11 cellular contexts compared by ENCODE assay signal in the genomic region with DNA sequence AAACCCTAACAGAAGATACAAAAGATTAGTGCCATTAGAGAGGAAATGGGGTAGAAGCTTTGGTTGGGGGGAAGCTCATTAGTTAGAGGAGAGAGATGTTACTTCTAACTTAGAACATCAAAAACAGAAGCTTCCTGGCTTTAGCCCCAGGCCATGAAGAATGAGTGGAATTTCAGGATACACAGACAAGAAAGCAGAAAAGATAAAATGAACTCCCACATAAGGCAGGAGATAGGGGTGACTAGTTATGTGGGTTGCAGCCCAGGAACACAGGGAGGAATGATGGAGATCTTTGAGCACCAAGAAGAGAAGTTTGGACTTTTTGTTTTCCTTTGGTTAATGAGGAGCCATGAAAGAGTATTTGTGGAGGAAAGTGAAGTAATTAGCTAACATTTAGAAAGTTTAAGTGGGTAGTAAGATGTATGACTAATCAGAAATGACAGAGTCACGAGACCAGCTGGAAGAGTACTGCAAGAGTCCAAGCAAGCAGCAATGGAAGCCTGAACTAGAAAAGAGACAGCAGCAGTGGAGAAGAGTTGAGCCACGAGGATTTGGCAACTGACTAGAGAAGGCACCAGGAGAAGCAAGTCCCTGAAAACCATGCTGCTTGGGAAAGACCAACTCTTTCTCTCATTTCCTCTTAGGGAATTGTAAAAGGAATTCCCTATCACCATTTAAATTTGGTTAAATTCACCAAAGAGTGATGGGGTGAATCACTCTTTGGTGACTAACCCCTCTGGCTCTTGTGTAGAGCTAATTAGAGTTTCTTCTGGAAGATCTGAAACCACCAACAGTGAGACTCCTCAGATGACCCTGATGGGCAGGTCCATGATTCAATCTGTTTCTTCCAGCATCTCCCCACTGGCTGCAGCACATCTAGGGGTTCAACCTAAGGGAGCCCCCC.
A peak's percentile ranks its signal among the peaks of the same experiment; 100 is the strongest.
DNase-seq lines count a peak whose midpoint lies in the region; ATAC-seq and TF ChIP-seq lines count a peak whose summit lies in the region.
"Had no signal": no experiment of that assay in that cellular context is flagged by ENCODE, and none has a peak within 500 bp of the region (broad histone marks: within the 10 kb centered on the region; RNA-seq: fewer than 3 reads in every experiment).

No MANE protein-coding gene starts in this region.

- DNase-seq in activated CD4-positive, alpha-beta T cell treated with anti-CD3 and anti-CD28 coated beads for 36 hours, result no peak
- DNase-seq in activated CD4-positive, alpha-beta T cell treated with anti-CD3 and anti-CD28 coated beads, Interleukin-2, amount 50 U/mL, for 48 hours, result no peak
- DNase-seq in T1000 (lab: John Stamatoyannopoulos, UW), result peak; percentile 23
- peak; percentile 86 to 92 for DNase-seq in foreskin keratinocyte
- DNase-seq in type B pancreatic cell (ENCODE audit: extremely low spot score, unreplicated experiment), result no peak
- DNase-seq in activated CD8-positive, alpha-beta memory T cell treated with anti-CD3 and anti-CD28 coated beads, Interleukin-2, amount 50 U/mL, for 48 hours, result no peak
- DNase-seq in cerebellar nuclear complex (lab: John Stamatoyannopoulos, UW), result no peak
- DNase-seq in G401 (ENCODE audit: low spot score), result no peak
- DNase-seq: AML-193, NCI-H446 treated with DMSO at 0.1 percent for 48 hours had no signal

- no peak overlapping the region for H3K27ac Mint-ChIP-seq in activated CD4-positive, alpha-beta T cell treated with anti-CD3 and anti-CD28 coated beads for 36 hours
- no peak overlapping the region for H3K27ac Mint-ChIP-seq in type B pancreatic cell
- H3K27ac Mint-ChIP-seq: activated naive CD8-positive, alpha-beta T cell had no signal

- ATAC-seq in activated CD4-positive, alpha-beta T cell treated with anti-CD3 and anti-CD28 coated beads for 36 hours, result peak; percentile 30
- peak; percentile 69 for ATAC-seq in foreskin keratinocyte

- CTCF ChIA-PET in activated CD4-positive, alpha-beta T cell treated with anti-CD3 and anti-CD28 coated beads for 36 hours (lab: Charles Lee), result interaction anchor here (0.6 kb wide), 3 partner anchors 13 to 132 kb away, joined by 3 read pairs; no protein-coding TSS in a partner anchor

- no peaks in the 10 kb centered on the region for H3K36me3 Mint-ChIP-seq in activated CD4-positive, alpha-beta T cell treated with anti-CD3 and anti-CD28 coated beads for 36 hours (ENCODE audit: low read depth)
- no peaks in the 10 kb centered on the region for H3K36me3 Mint-ChIP-seq in type B pancreatic cell
- H3K36me3 Mint-ChIP-seq: activated naive CD8-positive, alpha-beta T cell had no signal

- H3K4me3 Mint-ChIP-seq in activated CD4-positive, alpha-beta T cell treated with anti-CD3 and anti-CD28 coated beads for 36 hours, result no peak overlapping the region
- peak overlapping the region; percentile 22 for H3K4me3 Mint-ChIP-seq in type B pancreatic cell
- H3K4me3 Mint-ChIP-seq: activated naive CD8-positive, alpha-beta T cell had no signal

- peaks cover 5% of the 10 kb centered on the region for H3K27me3 Mint-ChIP-seq in activated CD4-positive, alpha-beta T cell treated with anti-CD3 and anti-CD28 coated beads for 36 hours
- H3K27me3 Mint-ChIP-seq in type B pancreatic cell, result peaks cover 8% of the 10 kb centered on the region

- peak overlapping the region; percentile 80 for H3K27ac ChIP-seq in foreskin keratinocyte

- peaks cover 4% of the 10 kb centered on the region for H3K4me1 Mint-ChIP-seq in activated CD4-positive, alpha-beta T cell treated with anti-CD3 and anti-CD28 coated beads for 36 hours
- H3K4me1 Mint-ChIP-seq in type B pancreatic cell (ENCODE audit: unreplicated experiment), result peaks cover 29% of the 10 kb centered on the region

- H3K9me3 Mint-ChIP-seq in activated CD4-positive, alpha-beta T cell treated with anti-CD3 and anti-CD28 coated beads for 36 hours (ENCODE audit: low read depth), result no peaks in the 10 kb centered on the region
- no peaks in the 10 kb centered on the region for H3K9me3 Mint-ChIP-seq in type B pancreatic cell

- peaks cover 30% of the 10 kb centered on the region for H3K4me1 ChIP-seq in foreskin keratinocyte

- POLR2A ChIA-PET in activated CD4-positive, alpha-beta T cell treated with anti-CD3 and anti-CD28 coated beads for 36 hours (lab: Charles Lee), result no interaction called here

- intact Hi-C loops in activated CD4-positive, alpha-beta T cell treated with anti-CD3 and anti-CD28 coated beads for 36 hours (cut with DNase I, micrococcal nuclease), result no loop called here

- no peaks in the 10 kb centered on the region for H3K27me3 ChIP-seq in foreskin keratinocyte

- TF ChIP-seq CTCF in foreskin keratinocyte (conservative IDR thresholded peaks at IDR 0.05) (no peak), type B pancreatic cell (conservative IDR thresholded peaks at IDR 0.05) (no peak)

- in situ Hi-C loops in G401 (cut with HindIII; ENCODE audit: low sequenced_read_pairs), result no loop called here

Comparison
In these comparisons a context has a peak if more than half of its experiments do, and no peak if none do; other contexts are left out.
1. DNase-seq: peak in T1000 (single experiment) and foreskin keratinocyte (2 of 2); none in activated CD4-positive, alpha-beta T cell treated with anti-CD3 and anti-CD28 coated beads for 36 hours (single experiment), activated CD4-positive, alpha-beta T cell treated with anti-CD3 and anti-CD28 coated beads, Interleukin-2, amount 50 U/mL, for 48 hours (0 of 2), type B pancreatic cell (single experiment), activated CD8-positive, alpha-beta memory T cell treated with anti-CD3 and anti-CD28 coated beads, Interleukin-2, amount 50 U/mL, for 48 hours (single experiment), cerebellar nuclear complex (0 of 2) and G401 (single experiment).